ENCODE assay signal across 1 cellular context in genomic region chr16:30063278-30063892, GRCh38.
TF ChIP-seq lines count a peak whose summit lies in the region.

No MANE protein-coding gene starts in this region.

TF ChIP-seq in H1, 55 proteins besides CTCF, POLR2A, EP300 and RAD21:
- TF ChIP-seq KDM5A (IDR thresholded peaks at IDR 0.05; ENCODE audit: low read length) (no peak), USF2 (IDR thresholded peaks at IDR 0.05; ENCODE audit: low read length) (no peak), TAF7 (optimal IDR thresholded peaks at IDR 0.05; ENCODE audit: borderline replicate concordance, low read depth, low read length) (no peak)
